In genomic region chr6:11197175-11197535, GRCh38 we compare ENCODE assay signal across 11 cellular contexts. TPM values are rescaled to one million over a fixed set of nuclear protein-coding genes. Genes with fewer than 3 reads are reported as not detected.
DNase-seq lines count a peak whose midpoint lies in the region; TF ChIP-seq lines count a peak whose summit lies in the region.
"Had no signal": no experiment of that assay in that cellular context is flagged by ENCODE, and none has a peak within 500 bp of the region (broad histone marks: within the 10 kb centered on the region; RNA-seq: fewer than 3 reads in every experiment).

No MANE protein-coding gene starts in this region.

- CTCF ChIA-PET in Calu3 (lab: Charles Lee) = interaction anchor here (0.9 kb wide), 1 partner anchor 10 kb away, joined by 3 read pairs; no protein-coding TSS in a partner anchor

- H3K4me3 Mint-ChIP-seq in Calu3 (ENCODE audit: low read depth, unreplicated experiment) = no peak overlapping the region

- no TSS peak for BruUV-seq in Calu3 (replicated peaks; lab: Mats Ljungman, UMichigan)

- H3K27ac Mint-ChIP-seq in Calu3 (ENCODE audit: unreplicated experiment) = peak overlapping the region; percentile 79

- DNase-seq in Calu3 (no peak), M059J (ENCODE audit: low read depth) (peak; percentile 82), fibroblast of villous mesenchyme (ENCODE audit: low read depth) (peak; percentile 92), skeletal muscle cell (ENCODE audit: low read depth) (peak; percentile 89), NCI-H1930 (lab: John Stamatoyannopoulos, UW) (no peak), NCI-H526 treated with DMSO at 0.1 percent for 48 hours (lab: John Stamatoyannopoulos, UW) (no peak), NCI-H2227 (lab: John Stamatoyannopoulos, UW; ENCODE audit: unreplicated experiment) (no peak), NCI-H2081 treated with DMSO at 0.1 percent for 48 hours (lab: John Stamatoyannopoulos, UW) (no peak)
- DNase-seq: central memory CD4-positive, alpha-beta T cell; Karpas-422 had no signal

- H3K36me3 Mint-ChIP-seq in Calu3 (ENCODE audit: insufficient read depth, unreplicated experiment) = peaks cover 45% of the 10 kb centered on the region

- no peaks in the 10 kb centered on the region for H3K27me3 Mint-ChIP-seq in Calu3 (ENCODE audit: unreplicated experiment)

- H3K4me1 Mint-ChIP-seq in Calu3 (ENCODE audit: low read depth, unreplicated experiment) = peaks cover 70% of the 10 kb centered on the region

- H3K9me3 Mint-ChIP-seq in Calu3 (ENCODE audit: low read depth, unreplicated experiment) = no peaks in the 10 kb centered on the region

- intact Hi-C loops in Calu3 (cut with micrococcal nuclease; ENCODE audit: unreplicated experiment) = no loop called here

- H3K4me3 ChIP-seq in fibroblast of villous mesenchyme (ENCODE audit: low read depth, low read length) (peak overlapping the region; percentile 29), skeletal muscle cell (ENCODE audit: low read depth, low read length) (no peak overlapping the region)
- H3K4me3 ChIP-seq: lung had no signal

- no peak for TF ChIP-seq CTCF in Calu3 (IDR thresholded peaks at IDR 0.05; ENCODE audit: unreplicated experiment)
- no peak for TF ChIP-seq CTCF in fibroblast of villous mesenchyme (IDR thresholded peaks at IDR 0.05; ENCODE audit: insufficient read depth, low read depth, low read length)

RNA-seq across cellular contexts. Expression of gene NEDD9, which starts 35.3 kb away (rescaled TPM):
- total RNA-seq in Calu3 (2022) (18.2 and 28.1 TPM in 2 replicates), fibroblast of villous mesenchyme (27.1 and 29.8 TPM in 2 replicates)
- total RNA-seq in M059J (2014; rRNA removed; shearing (Covaris generic)) = 53.5 and 79.4 TPM in 2 replicates

Comparison
In these comparisons a context has a peak if more than half of its experiments do, and no peak if none do; other contexts are left out.
1. DNase-seq: peak in M059J (single experiment), fibroblast of villous mesenchyme (single experiment) and skeletal muscle cell (single experiment); none in Calu3 (single experiment), NCI-H1930 (0 of 2), NCI-H526 treated with DMSO at 0.1 percent for 48 hours (single experiment), NCI-H2227 (single experiment) and NCI-H2081 treated with DMSO at 0.1 percent for 48 hours (single experiment).